35 cellular contexts compared by ENCODE assay signal in the genomic region with DNA sequence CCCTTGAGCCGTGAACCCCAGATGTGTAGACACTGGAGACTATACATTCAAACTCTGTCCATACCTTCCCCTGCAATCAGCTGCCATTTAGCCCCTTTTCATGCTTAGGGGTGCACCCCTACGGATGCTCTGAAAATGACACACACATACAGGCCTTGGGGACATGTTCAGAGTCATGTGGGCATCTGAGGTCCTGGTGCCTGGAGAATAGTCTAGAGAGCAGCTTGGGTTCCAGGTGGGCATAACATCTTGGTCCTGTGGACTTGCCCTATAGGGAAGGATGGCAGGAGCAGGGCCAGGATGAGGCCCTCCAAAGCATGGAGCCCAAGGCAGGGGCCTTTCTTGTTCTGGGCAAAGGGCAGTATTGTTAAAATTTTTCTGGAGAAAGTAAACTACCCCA.
"Had no signal": no experiment of that assay in that cellular context is flagged by ENCODE, and none has a peak within 500 bp of the region (broad histone marks: within the 10 kb centered on the region; RNA-seq: fewer than 3 reads in every experiment).

No MANE protein-coding gene starts in this region.

- H3K27ac ChIP-seq: KMS-11 had no signal

- H3K9ac ChIP-seq: KMS-11 had no signal

- H3K4me2 ChIP-seq: KMS-11 had no signal

- H3K27me3 ChIP-seq: MG63 had no signal

- DNase-seq: Karpas-422, Kasumi-1, KG1, MG63, MM.1S, MV-4-11, NCI-H1048, NCI-H1092, NCI-H1092 treated with DMSO at 0.1 percent for 48 hours, NCI-H1105, NCI-H1105 treated with DMSO at 0.1 percent for 48 hours, NCI-H1417, NCI-H1417 treated with DMSO at 0.1 percent for 48 hours, NCI-H1436, NCI-H1436 treated with DMSO at 0.1 percent for 48 hours, NCI-H146, NCI-H1694, NCI-H1694 treated with DMSO at 0.1 percent for 48 hours, NCI-H187, NCI-H187 treated with DMSO at 0.1 percent for 48 hours, NCI-H1930, NCI-H2029, NCI-H2029 treated with DMSO at 0.1 percent for 48 hours, NCI-H2081, NCI-H2081 treated with DMSO at 0.1 percent for 48 hours, NCI-H2107, NCI-H2171, NCI-H2171 treated with DMSO at 0.1 percent for 48 hours, NCI-H2227 treated with DMSO at 0.1 percent for 48 hours, NCI-H226, NCI-H345, NCI-H446, NCI-H446 treated with DMSO at 0.1 percent for 48 hours, NCI-H510A had no signal

- H3K9me3 ChIP-seq: MG63 had no signal

- H3K4me3 ChIP-seq: MG63 had no signal

- H3K36me3 ChIP-seq: MG63 had no signal
